Comparison of ENCODE assay signal across 8 cellular contexts in the genomic region with DNA sequence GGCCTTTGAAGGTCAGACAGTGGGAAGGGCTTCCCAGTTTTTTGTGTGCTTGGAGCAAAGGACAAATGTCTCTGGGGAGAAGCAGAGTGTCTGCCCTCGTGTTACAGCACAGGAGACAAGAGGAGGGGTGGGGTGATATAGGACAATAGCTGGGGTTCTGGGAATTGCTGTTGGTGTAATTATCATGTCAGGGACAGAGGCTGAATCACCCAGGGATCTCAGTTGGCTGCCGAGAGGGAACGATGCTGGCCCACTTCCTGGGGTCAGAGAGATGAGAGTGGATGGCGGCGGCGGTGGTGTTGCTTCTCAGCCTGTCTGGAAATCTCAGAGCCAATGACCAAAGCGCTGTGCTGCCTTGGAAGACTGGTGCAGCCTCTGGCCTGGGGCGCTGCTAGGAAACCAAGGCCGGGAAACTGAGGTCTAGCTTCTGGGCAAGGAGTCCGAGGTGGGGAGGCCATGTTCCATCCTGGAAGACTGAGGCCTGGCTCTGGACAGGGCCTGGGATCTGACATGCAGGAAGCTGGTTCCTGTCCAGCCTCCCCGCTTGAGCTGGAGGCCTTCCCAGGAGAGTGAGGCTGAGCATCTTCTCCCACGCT. TPM values are rescaled to one million over a fixed set of nuclear protein-coding genes. Genes with fewer than 3 reads are reported as not detected.
DNase-seq lines count a peak whose midpoint lies in the region; ATAC-seq and TF ChIP-seq lines count a peak whose summit lies in the region.

No MANE protein-coding gene starts in this region.

- H3K27ac ChIP-seq in left lung: peak overlapping the region; percentile 81 to 89
- H3K27ac ChIP-seq in tibial artery: peak overlapping the region; percentile 89 to 99

- H3K4me1 ChIP-seq in left lung (peaks cover 13 to 37% of the 10 kb centered on the region in 2 donors), tibial artery (peaks cover 0 to 71% (median 45%) of the 10 kb centered on the region in 4 donors)

- DNase-seq in activated T-cell treated with anti-CD3 and anti-CD28 coated beads, Interleukin-2, amount 50 U/mL, for 24 hours: no peak
- DNase-seq in activated T-cell treated with anti-CD3 and anti-CD28 coated beads, Interleukin-2, amount 50 U/mL, for 48 hours: no peak
- DNase-seq in activated naive CD8-positive, alpha-beta T cell treated with anti-CD3 and anti-CD28 coated beads, Interleukin-2, amount 50 U/mL, for 24 hours: no peak
- DNase-seq in left lung (peak in 1 of 2 donors; percentile 59), tibial artery (peak; percentile 72 to 83), OCI-M1 (lab: John Stamatoyannopoulos, UW) (no peak)

- H3K27ac Mint-ChIP-seq in activated T-cell treated with anti-CD3 and anti-CD28 coated beads, Interleukin-2, amount 50 U/mL, for 24 hours: peak overlapping the region; percentile 74
- H3K27ac Mint-ChIP-seq in activated naive CD8-positive, alpha-beta T cell treated with anti-CD3 and anti-CD28 coated beads, Interleukin-2, amount 50 U/mL, for 24 hours: peak overlapping the region; percentile 77

- no peak for ATAC-seq in activated naive CD8-positive, alpha-beta T cell treated with anti-CD3 and anti-CD28 coated beads, Interleukin-2, amount 50 U/mL, for 24 hours
- ATAC-seq in left lung (no peak), GM21737 (IDR thresholded peaks at IDR 0.05; ENCODE audit: unreplicated experiment) (no peak), HG02759 (IDR thresholded peaks at IDR 0.05; ENCODE audit: unreplicated experiment) (no peak)

- peak overlapping the region; percentile 36 to 65 for H3K4me3 ChIP-seq in left lung
- peak overlapping the region; percentile 76 to 98 for H3K4me3 ChIP-seq in tibial artery

- H3K27me3 ChIP-seq in left lung (no peaks in the 10 kb centered on the region), tibial artery (no peaks in the 10 kb centered on the region)

- intact Hi-C loops in left lung (cut with DNase I): no loop called here
- intact Hi-C loops in tibial artery (cut with DNase I; ENCODE audit: low total_unique reads): no loop called here

- H3K36me3 ChIP-seq in left lung (peaks cover 0 to 12% of the 10 kb centered on the region in 2 donors), tibial artery (peaks cover 4 to 10% (median 10%) of the 10 kb centered on the region in 3 donors)

- H3K9me3 ChIP-seq in left lung (no peaks in the 10 kb centered on the region), tibial artery (no peaks in the 10 kb centered on the region)

- peaks cover 26% of the 10 kb centered on the region for H3K4me1 Mint-ChIP-seq in activated T-cell treated with anti-CD3 and anti-CD28 coated beads, Interleukin-2, amount 50 U/mL, for 24 hours (ENCODE audit: low read depth)
- peaks cover 23% of the 10 kb centered on the region for H3K4me1 Mint-ChIP-seq in activated naive CD8-positive, alpha-beta T cell treated with anti-CD3 and anti-CD28 coated beads, Interleukin-2, amount 50 U/mL, for 24 hours

- peak overlapping the region; percentile 74 for H3K4me3 Mint-ChIP-seq in activated T-cell treated with anti-CD3 and anti-CD28 coated beads, Interleukin-2, amount 50 U/mL, for 24 hours
- H3K4me3 Mint-ChIP-seq in activated naive CD8-positive, alpha-beta T cell treated with anti-CD3 and anti-CD28 coated beads, Interleukin-2, amount 50 U/mL, for 24 hours: peak overlapping the region; percentile 75

- H3K36me3 Mint-ChIP-seq in activated T-cell treated with anti-CD3 and anti-CD28 coated beads, Interleukin-2, amount 50 U/mL, for 24 hours (ENCODE audit: low read depth): peaks cover 30% of the 10 kb centered on the region
- peaks cover 6% of the 10 kb centered on the region for H3K36me3 Mint-ChIP-seq in activated naive CD8-positive, alpha-beta T cell treated with anti-CD3 and anti-CD28 coated beads, Interleukin-2, amount 50 U/mL, for 24 hours (ENCODE audit: low read depth)

- no peaks in the 10 kb centered on the region for H3K9me3 Mint-ChIP-seq in activated T-cell treated with anti-CD3 and anti-CD28 coated beads, Interleukin-2, amount 50 U/mL, for 24 hours
- H3K9me3 Mint-ChIP-seq in activated naive CD8-positive, alpha-beta T cell treated with anti-CD3 and anti-CD28 coated beads, Interleukin-2, amount 50 U/mL, for 24 hours: no peaks in the 10 kb centered on the region

- no peak for TF ChIP-seq CTCF in left lung (IDR thresholded peaks at IDR 0.05)
- TF ChIP-seq CTCF in tibial artery (IDR thresholded peaks at IDR 0.05): no peak

- no peaks in the 10 kb centered on the region for H3K27me3 Mint-ChIP-seq in activated T-cell treated with anti-CD3 and anti-CD28 coated beads, Interleukin-2, amount 50 U/mL, for 24 hours
- no peaks in the 10 kb centered on the region for H3K27me3 Mint-ChIP-seq in activated naive CD8-positive, alpha-beta T cell treated with anti-CD3 and anti-CD28 coated beads, Interleukin-2, amount 50 U/mL, for 24 hours

RNA-seq across cellular contexts. Expression of gene INAFM1, which starts 1.3 kb away (rescaled TPM):
- 10 to 100 TPM; 22.1 to 22.2 TPM for total RNA-seq in left lung

RNA-seq across cellular contexts. Expression of gene CCDC9, which starts 19.6 kb away (rescaled TPM):
- 10 to 100 TPM; 28.2 to 28.9 TPM for total RNA-seq in left lung

RNA-seq across cellular contexts. Expression of gene C5AR1, which starts 33.7 kb away (rescaled TPM):
- total RNA-seq in left lung: 100 to 1,000 TPM in 1 of 2 donors, 10 to 100 TPM in 1; 28.3 to 110 TPM

RNA-seq across cellular contexts. Expression of gene BBC3, which starts 45.0 kb away (rescaled TPM):
- 10 to 100 TPM in 1 of 2 donors, 1 to 10 TPM in 1; 8.7 to 13.8 TPM for total RNA-seq in left lung

RNA-seq across cellular contexts. Expression of gene C5AR2, which starts 56.0 kb away (rescaled TPM):
- total RNA-seq in left lung: 10 to 100 TPM in 1 of 2 donors, 1 to 10 TPM in 1; 3.4 to 11.2 TPM

Comparison
In these comparisons a context has a peak if more than half of its experiments do, and no peak if none do; other contexts are left out.
1. DNase-seq: peak in tibial artery (2 of 2); none in activated T-cell treated with anti-CD3 and anti-CD28 coated beads, Interleukin-2, amount 50 U/mL, for 24 hours (single experiment), activated T-cell treated with anti-CD3 and anti-CD28 coated beads, Interleukin-2, amount 50 U/mL, for 48 hours (0 of 2), activated naive CD8-positive, alpha-beta T cell treated with anti-CD3 and anti-CD28 coated beads, Interleukin-2, amount 50 U/mL, for 24 hours (single experiment) and OCI-M1 (single experiment).